8 cellular contexts compared by ENCODE assay signal in the genomic region with DNA sequence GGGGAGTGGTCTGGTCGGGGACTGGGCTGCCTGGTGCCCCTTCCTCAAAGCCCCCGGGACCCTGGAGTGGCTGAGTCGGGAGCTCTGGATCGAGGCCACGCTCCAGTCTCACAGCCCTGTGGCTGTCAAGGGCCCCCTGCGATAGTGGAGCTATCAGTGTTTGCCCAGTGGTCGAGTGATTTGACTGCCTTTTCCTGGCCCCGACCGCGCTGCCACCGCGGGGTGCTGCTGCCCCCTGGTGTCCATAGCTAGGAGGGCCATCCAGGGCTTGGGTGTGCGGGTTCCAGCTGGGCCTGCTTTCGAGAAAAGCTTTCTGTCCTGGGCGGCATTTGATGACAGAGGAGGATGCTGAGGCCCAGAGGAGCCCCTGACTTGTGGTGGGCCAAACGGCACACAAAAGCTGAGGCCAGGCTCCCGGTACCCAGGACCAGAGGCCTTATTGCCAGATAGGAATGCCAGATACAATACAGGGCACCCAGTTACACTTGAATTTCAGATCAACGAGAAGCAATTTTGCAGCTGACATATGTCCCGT. TPM values are rescaled to one million over a fixed set of nuclear protein-coding genes. Genes with fewer than 3 reads are reported as not detected.
DNase-seq lines count a peak whose midpoint lies in the region; ATAC-seq and TF ChIP-seq lines count a peak whose summit lies in the region.

No MANE protein-coding gene starts in this region.

- in situ Hi-C loops in transverse colon (cut with MboI; ENCODE audit: low pct_ligation_motif_present in 1 of 4, low pct_unique_long_range_greater_than_20kb in 1 of 4, low sequenced_read_pairs in 3 of 4), result loop anchor here in 2 of 4 donors (5.0 to 25.0 kb wide), 3 partner anchors 303 to 598 kb away; partner anchors contain the start of genes RRM2 (in 1 of the 2) and TAF1B (in 1 of the 2)

- H3K4me3 ChIP-seq in fibroblast of the aortic adventitia (ENCODE audit: low read depth, low read length) (no peak overlapping the region), osteoblast (ENCODE audit: insufficient read depth, low read length) (no peak overlapping the region), transverse colon (no peak overlapping the region)

- H2AFZ ChIP-seq in osteoblast (ENCODE audit: low read length), result no peak overlapping the region

- H3K36me3 ChIP-seq in osteoblast (ENCODE audit: insufficient read depth, low read length) (peaks cover 5% of the 10 kb centered on the region), transverse colon (no peaks in the 10 kb centered on the region)

- H3K27me3 ChIP-seq in osteoblast (ENCODE audit: insufficient read depth, low read length) (no peaks in the 10 kb centered on the region), transverse colon (no peaks in the 10 kb centered on the region)

- no peak for TF ChIP-seq EP300 in transverse colon (IDR thresholded peaks at IDR 0.05; ENCODE audit: low read depth)

- no peak for TF ChIP-seq POLR2A in transverse colon (IDR thresholded peaks at IDR 0.05)

- 19% methylated on average over 12 of the region's 19 CpGs; no CpG with 5 or more reads in 1 of the 2 donors for WGBS in transverse colon (ENCODE audit: low coverage in 1 of 2), 2 donors

- TF ChIP-seq CTCF in fibroblast of the aortic adventitia (IDR thresholded peaks at IDR 0.05; ENCODE audit: insufficient read depth, low read length) (peak; percentile 98), osteoblast (IDR thresholded peaks at IDR 0.05; ENCODE audit: extremely low read depth, low read depth, low read length) (peak; percentile 85), transverse colon (IDR thresholded peaks at IDR 0.05) (peak; percentile 96 to 98 (median 97))

- H3K4me1 ChIP-seq in osteoblast (ENCODE audit: insufficient read depth, low read length) (no peaks in the 10 kb centered on the region), transverse colon (peaks cover 0 to 23% (median 16%) of the 10 kb centered on the region in 4 donors)

- intact Hi-C loops in transverse colon (cut with DNase I; ENCODE audit: low total_unique reads), result loop anchor here (5.0 kb wide), 1 partner anchor 313 kb away; the partner anchor contains the start of gene RRM2

- H3K27ac ChIP-seq in osteoblast (ENCODE audit: low read depth, low read length) (no peak overlapping the region), transverse colon (no peak overlapping the region)

- DNase-seq in COLO668 (lab: John Stamatoyannopoulos, UW; ENCODE audit: unreplicated experiment) (peak; percentile 78), KG1 (lab: John Stamatoyannopoulos, UW) (peak; percentile 26), RKO (ENCODE audit: low spot score) (peak; percentile 72), activated T-helper 1 cell treated with Interleukin-2 at 50 U/mL for 16 hours (ENCODE audit: low read depth) (peak; percentile 49), fibroblast of the aortic adventitia (ENCODE audit: low read depth) (peak; percentile 57), osteoblast (ENCODE audit: insufficient read length, low spot score, missing footprints) (peak; percentile 98), transverse colon (peak; percentile 81)

- no peaks in the 10 kb centered on the region for H3K79me2 ChIP-seq in osteoblast (ENCODE audit: insufficient read depth, low read length)

- H4K20me1 ChIP-seq in osteoblast (ENCODE audit: insufficient read depth, low read length), result no peaks in the 10 kb centered on the region

- no peaks in the 10 kb centered on the region for H3K9me3 ChIP-seq in osteoblast (ENCODE audit: low read depth, low read length)
- no peaks in the 10 kb centered on the region for H3K9me3 ChIP-seq in transverse colon

- ATAC-seq in GM21367 (IDR thresholded peaks at IDR 0.05; ENCODE audit: unreplicated experiment), result peak; percentile 58

- peak overlapping the region; percentile 45 for H3K4me2 ChIP-seq in osteoblast (ENCODE audit: insufficient read depth, low read length)

RNA-seq across cellular contexts. Expression of gene ODC1, which starts 13.2 kb away (rescaled TPM):
- total RNA-seq in fibroblast of the aortic adventitia (ENCODE audit: low replicate concordance), result 41.4 and 129 TPM in 2 replicates
- 106 and 109 TPM in 2 replicates for total RNA-seq in osteoblast
- 10 to 100 TPM; 36.2 to 75.2 (median 43.2) TPM for total RNA-seq in transverse colon

Comparison
In these comparisons a context has a peak if more than half of its experiments do, and no peak if none do; other contexts are left out.
1. DNase-seq: peak in every context shown above with its lines; median percentile 98 in osteoblast; 81 in transverse colon; 78 in COLO668; 72 in RKO; 57 in fibroblast of the aortic adventitia; 49 in activated T-helper 1 cell treated with Interleukin-2 at 50 U/mL for 16 hours; 26 in KG1.